Comparison of ENCODE assay signal across 19 cellular contexts in genomic region chr6:130516604-130517003, GRCh38.
DNase-seq lines count a peak whose midpoint lies in the region; ATAC-seq and TF ChIP-seq lines count a peak whose summit lies in the region.
"Had no signal": no experiment of that assay in that cellular context is flagged by ENCODE, and none has a peak within 500 bp of the region (broad histone marks: within the 10 kb centered on the region; RNA-seq: fewer than 3 reads in every experiment).

No MANE protein-coding gene starts in this region.

- TF ChIP-seq CTCF in lower lobe of right lung (IDR thresholded peaks at IDR 0.05) (no peak), spleen (IDR thresholded peaks at IDR 0.05 in 8 of 11, conservative IDR thresholded peaks at IDR 0.05 in 3 of 11) (no peak)

- no peak for TF ChIP-seq POLR2A in spleen (IDR thresholded peaks at IDR 0.05)

- H3K36me3 ChIP-seq in lower lobe of right lung (no peaks in the 10 kb centered on the region), spleen (no peaks in the 10 kb centered on the region)
- H3K36me3 ChIP-seq: HAP-1 had no signal

- peaks cover 26% of the 10 kb centered on the region for H3K9me3 Mint-ChIP-seq in activated CD4-positive, alpha-beta memory T cell treated with anti-CD3 and anti-CD28 coated beads for 36 hours
- peaks cover 4% of the 10 kb centered on the region in 2 donors for H3K9me3 Mint-ChIP-seq in effector memory CD8-positive, alpha-beta T cell

- POLR2A ChIA-PET in activated CD4-positive, alpha-beta memory T cell treated with anti-CD3 and anti-CD28 coated beads for 36 hours (lab: Charles Lee), result no interaction called here

- 65 to 77% (median 75%) methylated on average over 4 of the region's 4 CpGs for WGBS in spleen, 5 donors

- H3K4me1 ChIP-seq in lower lobe of right lung, result peaks cover 7% of the 10 kb centered on the region
- peaks cover 4 to 26% (median 12%) of the 10 kb centered on the region in 6 donors for H3K4me1 ChIP-seq in spleen
- H3K4me1 ChIP-seq: HAP-1 had no signal

- no peak overlapping the region for H3K4me3 Mint-ChIP-seq in activated CD4-positive, alpha-beta memory T cell treated with anti-CD3 and anti-CD28 coated beads for 36 hours
- no peak overlapping the region for H3K4me3 Mint-ChIP-seq in effector memory CD8-positive, alpha-beta T cell

- H3K27me3 ChIP-seq in lower lobe of right lung (ENCODE audit: low read depth), result no peaks in the 10 kb centered on the region
- no peaks in the 10 kb centered on the region for H3K27me3 ChIP-seq in spleen (replicated peaks in 1 of 7)

- peaks cover 4% of the 10 kb centered on the region for H3K36me3 Mint-ChIP-seq in activated CD4-positive, alpha-beta memory T cell treated with anti-CD3 and anti-CD28 coated beads for 36 hours
- no peaks in the 10 kb centered on the region for H3K36me3 Mint-ChIP-seq in effector memory CD8-positive, alpha-beta T cell (ENCODE audit: insufficient read depth)

- no peaks in the 10 kb centered on the region for H3K27me3 Mint-ChIP-seq in activated CD4-positive, alpha-beta memory T cell treated with anti-CD3 and anti-CD28 coated beads for 36 hours
- H3K27me3 Mint-ChIP-seq in effector memory CD8-positive, alpha-beta T cell, result no peaks in the 10 kb centered on the region

- H3K9me3 ChIP-seq in lower lobe of right lung, result no peaks in the 10 kb centered on the region
- H3K9me3 ChIP-seq in spleen, result peaks cover 0 to 6% (median 0%) of the 10 kb centered on the region in 8 donors
- H3K9me3 ChIP-seq: HAP-1 had no signal

- intact Hi-C loops in activated CD4-positive, alpha-beta memory T cell treated with anti-CD3 and anti-CD28 coated beads for 36 hours (cut with micrococcal nuclease), result loop anchor here (1.0 to 10.0 kb wide), 7 partner anchors 14 to 489 kb away; no protein-coding TSS in a partner anchor
- intact Hi-C loops in lower lobe of right lung (cut with DNase I) (no loop called here), spleen (cut with DNase I; ENCODE audit: low total_unique reads) (no loop called here)

- H3K4me1 Mint-ChIP-seq in activated CD4-positive, alpha-beta memory T cell treated with anti-CD3 and anti-CD28 coated beads for 36 hours (ENCODE audit: low read depth), result peaks cover 58% of the 10 kb centered on the region
- peaks cover 40 to 50% of the 10 kb centered on the region in 2 donors for H3K4me1 Mint-ChIP-seq in effector memory CD8-positive, alpha-beta T cell (ENCODE audit: low read depth in 2 of 2)

- no peak overlapping the region for H3K4me3 ChIP-seq in lower lobe of right lung
- no peak overlapping the region for H3K4me3 ChIP-seq in spleen
- H3K4me3 ChIP-seq: HAP-1 had no signal

- CTCF ChIA-PET in activated CD4-positive, alpha-beta memory T cell treated with anti-CD3 and anti-CD28 coated beads for 36 hours (lab: Charles Lee), result no interaction called here

- H3K27ac Mint-ChIP-seq in activated CD4-positive, alpha-beta memory T cell treated with anti-CD3 and anti-CD28 coated beads for 36 hours, result peak overlapping the region; percentile 44
- H3K27ac Mint-ChIP-seq in effector memory CD8-positive, alpha-beta T cell, result peak overlapping the region; percentile 24 to 89

- DNase-seq in stimulated activated CD4-positive, alpha-beta T cell treated with anti-CD3 and anti-CD28 coated beads, Interleukin-4, amount 100 ng/mL, for 24 hours, result peak; percentile 10
- DNase-seq in stimulated activated CD4-positive, alpha-beta T cell treated with anti-CD3 and anti-CD28 coated beads, Interleukin-4, amount 100 ng/mL, for 4 hours, result no peak
- no peak for DNase-seq in activated CD4-positive, alpha-beta memory T cell treated with anti-CD3 and anti-CD28 coated beads for 36 hours
- DNase-seq in effector memory CD8-positive, alpha-beta T cell, result no peak
- DNase-seq in A172 (ENCODE audit: low spot score), result no peak
- no peak for DNase-seq in lower lobe of right lung
- no peak for DNase-seq in spleen
- DNase-seq: activated CD4-positive, CD25-positive, alpha-beta regulatory T cell; COR-L47; effector CD8-positive, alpha-beta T cell; glutamatergic neuron; left ventricle myocardium superior; NCI-H187 treated with DMSO at 0.1 percent for 48 hours; NCI-H510A; right cardiac atrium; SHP77 treated with DMSO at 0.1 percent for 48 hours had no signal

- H3K27ac ChIP-seq in lower lobe of right lung (no peak overlapping the region), spleen (no peak overlapping the region)
- H3K27ac ChIP-seq: HL-60 had no signal

- ATAC-seq in effector memory CD8-positive, alpha-beta T cell (replicated peaks), result no peak
- no peak for ATAC-seq in lower lobe of right lung
- no peak for ATAC-seq in HG03175 (IDR thresholded peaks at IDR 0.05; ENCODE audit: unreplicated experiment)
- ATAC-seq: left ventricle myocardium superior, right cardiac atrium had no signal
